In genomic region chr2:75064691-75065396, GRCh38 we compare ENCODE assay signal across 8 cellular contexts.
DNase-seq lines count a peak whose midpoint lies in the region; ATAC-seq and TF ChIP-seq lines count a peak whose summit lies in the region.

No MANE protein-coding gene starts in this region.

- TF ChIP-seq CTCF in BJ (IDR thresholded peaks at IDR 0.05; ENCODE audit: insufficient read depth, low read depth, low read length) (peak; percentile 84), HL-60 (IDR thresholded peaks at IDR 0.05; ENCODE audit: insufficient read depth, low read length) (peak; percentile 91), RWPE1 (conservative IDR thresholded peaks at IDR 0.05; ENCODE audit: low read depth) (peak; percentile 83), left ventricle myocardium inferior (IDR thresholded peaks at IDR 0.05; ENCODE audit: borderline replicate concordance) (peak; percentile 82)

- CTCF ChIA-PET in BJ (lab: Yijun Ruan, JAX): interaction anchor here (0.6 to 3.8 kb wide), 31 partner anchors 9 to 374 kb away, joined by 3 to 37 read pairs (median 4); partner anchors contain the start of gene TACR1
- CTCF ChIA-PET in RWPE1 (lab: Yijun Ruan, JAX): interaction anchor here (0.5 to 1.2 kb wide), 18 partner anchors 8 to 1912 kb away, joined by 3 to 10 read pairs (median 4); no protein-coding TSS in a partner anchor

- no peaks in the 10 kb centered on the region for H3K4me1 ChIP-seq in left ventricle myocardium inferior
- peaks cover 14% of the 10 kb centered on the region for H3K4me1 ChIP-seq in skeletal muscle satellite cell (ENCODE audit: control insufficient read depth, insufficient read depth, low read length)

- H3K9me3 ChIP-seq in left ventricle myocardium inferior (replicated peaks) (no peaks in the 10 kb centered on the region), skeletal muscle satellite cell (replicated peaks; ENCODE audit: low read length) (no peaks in the 10 kb centered on the region)

- POLR2A ChIA-PET in BJ (lab: Charles Lee) (no interaction called here), RWPE1 (lab: Yijun Ruan, JAX; ENCODE audit: low non-redundant PET) (no interaction called here)

- H3K4me2 ChIP-seq in skeletal muscle satellite cell (ENCODE audit: low read length): peak overlapping the region; percentile 51

- H3K36me3 ChIP-seq in BJ (ENCODE audit: control insufficient read depth, insufficient read depth, low read length) (no peaks in the 10 kb centered on the region), left ventricle myocardium inferior (no peaks in the 10 kb centered on the region), skeletal muscle satellite cell (ENCODE audit: insufficient read depth, low read length) (no peaks in the 10 kb centered on the region)

- peak; percentile 73 for ATAC-seq in GM18909 (IDR thresholded peaks at IDR 0.05; ENCODE audit: poor library complexity, unreplicated experiment)

- H3K27ac ChIP-seq in HL-60 (replicated peaks) (no peak overlapping the region), RWPE1 (no peak overlapping the region), left ventricle myocardium inferior (replicated peaks) (no peak overlapping the region)

- H3K27me3 ChIP-seq in BJ (ENCODE audit: control insufficient read depth, insufficient read depth, low read length) (no peaks in the 10 kb centered on the region), HL-60 (ENCODE audit: insufficient read depth, poor library complexity, severe bottlenecking) (no peaks in the 10 kb centered on the region), left ventricle myocardium inferior (ENCODE audit: low read depth) (no peaks in the 10 kb centered on the region), skeletal muscle satellite cell (ENCODE audit: control insufficient read depth, insufficient read depth, low read length) (no peaks in the 10 kb centered on the region)

- intact Hi-C loops in left ventricle myocardium inferior (cut with micrococcal nuclease): loop anchor here (10.0 kb wide), 1 partner anchor 140 kb away; no protein-coding TSS in a partner anchor

- peak overlapping the region; percentile 9 for H3K9ac ChIP-seq in skeletal muscle satellite cell (ENCODE audit: low read depth, low read length)

- no peak overlapping the region for H3K4me3 ChIP-seq in BJ (ENCODE audit: low read depth, low read length)
- H3K4me3 ChIP-seq in HL-60 (replicated peaks; ENCODE audit: insufficient read depth, low read length): no peak overlapping the region
- H3K4me3 ChIP-seq in left ventricle myocardium inferior: no peak overlapping the region
- H3K4me3 ChIP-seq in skeletal muscle satellite cell (ENCODE audit: low read length): no peak overlapping the region

- DNase-seq in BJ (ENCODE audit: low read depth) (no peak), HL-60 (ENCODE audit: low read depth in 1 of 2, low spot score in 1 of 2) (peak in 1 of 2 experiments; percentile 42), RWPE1 (ENCODE audit: low spot score) (peak; percentile 59), left ventricle myocardium inferior (peak; percentile 42), NCI-H2081 treated with DMSO at 0.1 percent for 48 hours (lab: John Stamatoyannopoulos, UW) (no peak)
- DNase-seq in activated gamma-delta T cell treated with anti-CD3 and anti-CD28 coated beads, Interleukin-2, amount 50 U/mL, for 16 hours (ENCODE audit: low read depth): peak; percentile 14

Comparison
In these comparisons a context has a peak if more than half of its experiments do, and no peak if none do; other contexts are left out.
1. DNase-seq: peak in RWPE1 (single experiment), activated gamma-delta T cell treated with anti-CD3 and anti-CD28 coated beads, Interleukin-2, amount 50 U/mL, for 16 hours (single experiment) and left ventricle myocardium inferior (single experiment); none in BJ (single experiment) and NCI-H2081 treated with DMSO at 0.1 percent for 48 hours (single experiment).
2. Peak in every context shown above with its lines, with median percentiles within 50 percentile points of each other: CTCF ChIP-seq.